27 cellular contexts compared by ENCODE assay signal in the genomic region with DNA sequence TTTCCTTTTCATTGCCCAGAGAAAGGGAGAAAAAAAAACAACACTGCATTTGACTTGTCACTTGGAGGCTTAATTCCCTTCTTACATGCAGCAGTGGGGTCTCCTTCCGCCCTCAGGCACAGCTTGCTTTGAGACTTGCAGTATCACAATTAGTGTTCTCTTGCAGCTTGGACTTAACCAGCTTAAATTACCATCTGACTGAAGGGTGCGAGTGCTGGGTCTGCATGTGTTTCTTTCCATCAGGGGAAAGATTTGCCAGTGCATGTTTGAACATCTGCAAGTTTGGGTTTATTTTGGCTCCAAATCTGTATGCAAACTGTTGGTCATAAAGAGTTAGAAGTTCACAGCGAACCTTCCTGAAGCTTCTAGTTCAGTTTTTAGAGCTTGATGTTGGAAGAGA. TPM values are rescaled to one million over a fixed set of nuclear protein-coding genes. Genes with fewer than 3 reads are reported as not detected.
DNase-seq lines count a peak whose midpoint lies in the region; ATAC-seq and TF ChIP-seq lines count a peak whose summit lies in the region.
"Had no signal": no experiment of that assay in that cellular context is flagged by ENCODE, and none has a peak within 500 bp of the region (broad histone marks: within the 10 kb centered on the region; RNA-seq: fewer than 3 reads in every experiment).

No MANE protein-coding gene starts in this region.

- intact Hi-C loops in Right ventricle myocardium inferior (cut with DNase I) (no loop called here), right cardiac atrium (cut with DNase I) (no loop called here), left lung (cut with DNase I) (no loop called here)

- ATAC-seq in Right ventricle myocardium inferior: no peak
- no peak for ATAC-seq in right cardiac atrium
- peak; percentile 68 for ATAC-seq in left lobe of liver
- ATAC-seq in left lung: no peak
- ATAC-seq: A549, lower lobe of right lung had no signal

- H3K4me3 ChIP-seq in right cardiac atrium (ENCODE audit: low read length) (no peak overlapping the region), left lung (no peak overlapping the region)
- H3K4me3 ChIP-seq: A549, BLaER1, lower lobe of right lung, right atrium auricular region had no signal

- peak; percentile 53 for DNase-seq in Right ventricle myocardium inferior (ENCODE audit: missing footprints)
- no peak for DNase-seq in right cardiac atrium
- DNase-seq in NAMALWA (ENCODE audit: low spot score): peak; percentile 70
- no peak for DNase-seq in left lobe of liver (ENCODE audit: low spot score)
- DNase-seq in left lung: no peak
- DNase-seq in retina: no peak
- DNase-seq in NOMO-1 treated with DMSO at 0.1 percent for 48 hours (lab: John Stamatoyannopoulos, UW; ENCODE audit: unreplicated experiment): no peak
- no peak for DNase-seq in occipital lobe (lab: John Stamatoyannopoulos, UW)
- DNase-seq: activated CD4-positive, alpha-beta T cell treated with anti-CD3 and anti-CD28 coated beads, Interleukin-2, amount 10 ng/mL, durations not matched to agents 7 days and 5 days; Calu3; cortex of kidney; glutamatergic neuron; H9; IMR-90; lower lobe of right lung; NCI-H1436; NCI-H526 treated with DMSO at 0.1 percent for 48 hours; nucleus accumbens; SHP77 treated with DMSO at 0.1 percent for 48 hours; substantia nigra; T-helper 1 cell had no signal

- H3K9me3 ChIP-seq in right cardiac atrium (ENCODE audit: control insufficient read depth, low read length): no peaks in the 10 kb centered on the region
- no peaks in the 10 kb centered on the region for H3K9me3 ChIP-seq in left lung
- H3K9me3 ChIP-seq: A549, BLaER1, lower lobe of right lung, right atrium auricular region had no signal

- H3K27me3 ChIP-seq in right cardiac atrium (ENCODE audit: control insufficient read depth, insufficient read depth): no peaks in the 10 kb centered on the region
- no peaks in the 10 kb centered on the region for H3K27me3 ChIP-seq in left lung
- H3K27me3 ChIP-seq: BLaER1, right atrium auricular region had no signal

- WGBS in right cardiac atrium: 72% methylated on average over 3 of the region's 3 CpGs

- H3K27ac ChIP-seq in right cardiac atrium (ENCODE audit: low read length) (no peak overlapping the region), left lung (no peak overlapping the region)
- H3K27ac ChIP-seq: A549, BLaER1, HL-60, lower lobe of right lung, right atrium auricular region had no signal

- H3K4me1 ChIP-seq in right cardiac atrium (ENCODE audit: control insufficient read depth, insufficient read depth, low read length) (no peaks in the 10 kb centered on the region), left lung (no peaks in the 10 kb centered on the region)
- H3K4me1 ChIP-seq: A549, lower lobe of right lung, right atrium auricular region had no signal

- peaks cover 0 to 14% of the 10 kb centered on the region in 2 donors for H3K36me3 ChIP-seq in left lung

- no peak for TF ChIP-seq CTCF in left lung (IDR thresholded peaks at IDR 0.05)

RNA-seq across cellular contexts. Expression of a gene that starts 35.7 kb away (rescaled TPM):
- 0.68 TPM for total RNA-seq in Right ventricle myocardium inferior
- 1 to 10 TPM in 1 of 4 donors, under 1 TPM in 3; 0.46 to 1.4 (median 0.67) TPM for total RNA-seq in right cardiac atrium
- 0.41 TPM for polyA plus RNA-seq in right cardiac atrium
- total RNA-seq in left lobe of liver: 1.7 TPM
- 1 to 10 TPM; 3.4 to 7.0 TPM for total RNA-seq in left lung
- 0.16 TPM for total RNA-seq in occipital lobe
- total RNA-seq: bronchial epithelial cell, Calu3, IMR-90, MCF 10A had no signal
- polyA plus RNA-seq: IMR-90 had no signal

Comparison
In these comparisons a context has a peak if more than half of its experiments do, and no peak if none do; other contexts are left out.
1. DNase-seq: peak in Right ventricle myocardium inferior (single experiment) and NAMALWA (single experiment); none in right cardiac atrium (0 of 3), left lobe of liver (single experiment), left lung (0 of 2), retina (single experiment), NOMO-1 treated with DMSO at 0.1 percent for 48 hours (single experiment) and occipital lobe (single experiment).